1 cellular context compared by ENCODE assay signal in the genomic region with DNA sequence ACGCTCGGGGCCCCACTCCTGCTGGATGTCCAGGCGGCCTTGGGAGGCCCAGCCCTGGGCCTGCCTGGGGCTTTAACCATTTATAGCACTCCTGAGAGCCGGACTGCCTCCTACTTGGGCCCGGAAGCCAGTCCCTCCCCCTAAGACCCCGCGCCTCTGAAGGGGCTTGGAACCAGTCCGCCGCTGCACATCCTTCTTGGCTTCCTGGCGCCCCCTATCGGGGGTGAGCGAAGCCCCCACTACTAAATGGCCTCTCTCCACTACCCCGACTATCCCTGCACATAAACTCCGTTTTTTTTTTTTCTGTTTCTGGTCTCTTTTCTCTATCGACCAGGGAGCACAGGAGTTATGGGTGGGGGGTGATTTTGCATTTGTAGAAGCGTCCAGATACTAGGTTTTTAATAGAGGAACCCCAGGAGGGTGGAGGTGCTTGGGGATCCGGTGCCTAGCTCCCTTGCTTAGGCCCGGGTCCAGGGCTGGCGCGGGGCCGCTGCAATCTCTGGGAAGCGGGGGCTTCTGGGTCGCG.
TF ChIP-seq lines count a peak whose summit lies in the region.

No MANE protein-coding gene starts in this region.

TF ChIP-seq in K562, 482 proteins besides CTCF, POLR2A, EP300 and RAD21:
- TF ChIP-seq CC2D1A (IDR thresholded peaks at IDR 0.05) (0 out of 2 replicates have a peak, but pooled peaks have one; percentile 11), ZNF584 (CRISPR knock-in tag; IDR thresholded peaks at IDR 0.05; ENCODE audit: low read depth) (0 out of 2 replicates have a peak, but pooled peaks have one; percentile 7), MAZ (CRISPR knock-in tag; conservative IDR thresholded peaks at IDR 0.05 in 1 of 2, IDR thresholded peaks at IDR 0.05 in 1 of 2) (peak in 1 of 2 experiments; percentile 84; a peak in 2 of 4 replicates), ZNF668 (CRISPR knock-in tag; IDR thresholded peaks at IDR 0.05) (no peak), ZBTB7A (IDR thresholded peaks at IDR 0.05; ENCODE audit: borderline replicate concordance, control insufficient read depth, low read depth, low read length) (peak; percentile 96; the same call in 1 of the 2 replicates), SMC3 (conservative IDR thresholded peaks at IDR 0.05; ENCODE audit: insufficient read depth, low read depth, low read length) (peak; percentile 20; the same call in 1 of the 2 replicates), SRF (CRISPR knock-in tag; IDR thresholded peaks at IDR 0.05) (peak in 1 of 2 experiments; percentile 44; a peak in 1 of 4 replicates), RBM15 (IDR thresholded peaks at IDR 0.05; ENCODE audit: insufficient read depth, low read length) (no peak), RB1 (IDR thresholded peaks at IDR 0.05; ENCODE audit: low read depth) (0 out of 2 replicates have a peak, but pooled peaks have one; percentile 29), RCOR1 (IDR thresholded peaks at IDR 0.05; ENCODE audit: borderline replicate concordance in 1 of 2, low read depth in 2 of 2, low read length in 2 of 2) (0 out of 4 replicates have a peak, but pooled peaks of 1 of the 2 experiments have one; percentile 41), HDAC2 (IDR thresholded peaks at IDR 0.05) (0 out of 2 replicates have a peak, but pooled peaks have one; percentile 15), ATF1 (CRISPR knock-in tag; IDR thresholded peaks at IDR 0.05) (no peak), ATF1 (tag; IDR thresholded peaks at IDR 0.05) (0 out of 2 replicates have a peak, but pooled peaks have one; percentile 30), ZNF146 (CRISPR knock-in tag; IDR thresholded peaks at IDR 0.05; ENCODE audit: unreplicated experiment) (no peak), BACH1 (tag; IDR thresholded peaks at IDR 0.05) (no peak), GATAD2A (IDR thresholded peaks at IDR 0.05) (peak; percentile 50; the same call in 1 of the 2 replicates), CCNT2 (IDR thresholded peaks at IDR 0.05; ENCODE audit: borderline replicate concordance, extremely low read depth, insufficient read length, low read depth, low read length) (peak; percentile 16), ZSCAN32 (CRISPR knock-in tag; IDR thresholded peaks at IDR 0.05) (peak; percentile 1; the same call in 1 of the 2 replicates), ZNF384 (IDR thresholded peaks at IDR 0.05; ENCODE audit: low read depth, low read length) (peak; percentile 59; the same call in 1 of the 2 replicates), NFRKB (IDR thresholded peaks at IDR 0.05; ENCODE audit: low read depth) (peak; percentile 34; the same call in 1 of the 2 replicates), ZNF175 (CRISPR knock-in tag; IDR thresholded peaks at IDR 0.05; ENCODE audit: low read depth) (no peak)
- TF ChIP-seq, protein P1, sequence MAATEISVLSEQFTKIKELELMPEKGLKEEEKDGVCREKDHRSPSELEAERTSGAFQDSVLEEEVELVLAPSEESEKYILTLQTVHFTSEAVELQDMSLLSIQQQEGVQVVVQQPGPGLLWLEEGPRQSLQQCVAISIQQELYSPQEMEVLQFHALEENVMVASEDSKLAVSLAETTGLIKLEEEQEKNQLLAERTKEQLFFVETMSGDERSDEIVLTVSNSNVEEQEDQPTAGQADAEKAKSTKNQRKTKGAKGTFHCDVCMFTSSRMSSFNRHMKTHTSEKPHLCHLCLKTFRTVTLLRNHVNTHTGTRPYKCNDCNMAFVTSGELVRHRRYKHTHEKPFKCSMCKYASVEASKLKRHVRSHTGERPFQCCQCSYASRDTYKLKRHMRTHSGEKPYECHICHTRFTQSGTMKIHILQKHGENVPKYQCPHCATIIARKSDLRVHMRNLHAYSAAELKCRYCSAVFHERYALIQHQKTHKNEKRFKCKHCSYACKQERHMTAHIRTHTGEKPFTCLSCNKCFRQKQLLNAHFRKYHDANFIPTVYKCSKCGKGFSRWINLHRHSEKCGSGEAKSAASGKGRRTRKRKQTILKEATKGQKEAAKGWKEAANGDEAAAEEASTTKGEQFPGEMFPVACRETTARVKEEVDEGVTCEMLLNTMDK (IDR thresholded peaks at IDR 0.05; ENCODE audit: borderline replicate concordance, insufficient read depth, low read depth, low read length, poor library complexity, severe bottlenecking) = peak; percentile 87
- TF ChIP-seq, protein P2, sequence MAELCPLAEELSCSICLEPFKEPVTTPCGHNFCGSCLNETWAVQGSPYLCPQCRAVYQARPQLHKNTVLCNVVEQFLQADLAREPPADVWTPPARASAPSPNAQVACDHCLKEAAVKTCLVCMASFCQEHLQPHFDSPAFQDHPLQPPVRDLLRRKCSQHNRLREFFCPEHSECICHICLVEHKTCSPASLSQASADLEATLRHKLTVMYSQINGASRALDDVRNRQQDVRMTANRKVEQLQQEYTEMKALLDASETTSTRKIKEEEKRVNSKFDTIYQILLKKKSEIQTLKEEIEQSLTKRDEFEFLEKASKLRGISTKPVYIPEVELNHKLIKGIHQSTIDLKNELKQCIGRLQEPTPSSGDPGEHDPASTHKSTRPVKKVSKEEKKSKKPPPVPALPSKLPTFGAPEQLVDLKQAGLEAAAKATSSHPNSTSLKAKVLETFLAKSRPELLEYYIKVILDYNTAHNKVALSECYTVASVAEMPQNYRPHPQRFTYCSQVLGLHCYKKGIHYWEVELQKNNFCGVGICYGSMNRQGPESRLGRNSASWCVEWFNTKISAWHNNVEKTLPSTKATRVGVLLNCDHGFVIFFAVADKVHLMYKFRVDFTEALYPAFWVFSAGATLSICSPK (IDR thresholded peaks at IDR 0.05; ENCODE audit: borderline replicate concordance) = 0 out of 2 replicates have a peak, but pooled peaks have one; percentile 30
- TF ChIP-seq, protein P3, sequence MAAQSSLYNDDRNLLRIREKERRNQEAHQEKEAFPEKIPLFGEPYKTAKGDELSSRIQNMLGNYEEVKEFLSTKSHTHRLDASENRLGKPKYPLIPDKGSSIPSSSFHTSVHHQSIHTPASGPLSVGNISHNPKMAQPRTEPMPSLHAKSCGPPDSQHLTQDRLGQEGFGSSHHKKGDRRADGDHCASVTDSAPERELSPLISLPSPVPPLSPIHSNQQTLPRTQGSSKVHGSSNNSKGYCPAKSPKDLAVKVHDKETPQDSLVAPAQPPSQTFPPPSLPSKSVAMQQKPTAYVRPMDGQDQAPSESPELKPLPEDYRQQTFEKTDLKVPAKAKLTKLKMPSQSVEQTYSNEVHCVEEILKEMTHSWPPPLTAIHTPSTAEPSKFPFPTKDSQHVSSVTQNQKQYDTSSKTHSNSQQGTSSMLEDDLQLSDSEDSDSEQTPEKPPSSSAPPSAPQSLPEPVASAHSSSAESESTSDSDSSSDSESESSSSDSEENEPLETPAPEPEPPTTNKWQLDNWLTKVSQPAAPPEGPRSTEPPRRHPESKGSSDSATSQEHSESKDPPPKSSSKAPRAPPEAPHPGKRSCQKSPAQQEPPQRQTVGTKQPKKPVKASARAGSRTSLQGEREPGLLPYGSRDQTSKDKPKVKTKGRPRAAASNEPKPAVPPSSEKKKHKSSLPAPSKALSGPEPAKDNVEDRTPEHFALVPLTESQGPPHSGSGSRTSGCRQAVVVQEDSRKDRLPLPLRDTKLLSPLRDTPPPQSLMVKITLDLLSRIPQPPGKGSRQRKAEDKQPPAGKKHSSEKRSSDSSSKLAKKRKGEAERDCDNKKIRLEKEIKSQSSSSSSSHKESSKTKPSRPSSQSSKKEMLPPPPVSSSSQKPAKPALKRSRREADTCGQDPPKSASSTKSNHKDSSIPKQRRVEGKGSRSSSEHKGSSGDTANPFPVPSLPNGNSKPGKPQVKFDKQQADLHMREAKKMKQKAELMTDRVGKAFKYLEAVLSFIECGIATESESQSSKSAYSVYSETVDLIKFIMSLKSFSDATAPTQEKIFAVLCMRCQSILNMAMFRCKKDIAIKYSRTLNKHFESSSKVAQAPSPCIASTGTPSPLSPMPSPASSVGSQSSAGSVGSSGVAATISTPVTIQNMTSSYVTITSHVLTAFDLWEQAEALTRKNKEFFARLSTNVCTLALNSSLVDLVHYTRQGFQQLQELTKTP (IDR thresholded peaks at IDR 0.05; ENCODE audit: low read depth in 1 of 2, partially characterized antibody in 2 of 2) = peak in 1 of 2 experiments; percentile 27
- TF ChIP-seq, protein P4, sequence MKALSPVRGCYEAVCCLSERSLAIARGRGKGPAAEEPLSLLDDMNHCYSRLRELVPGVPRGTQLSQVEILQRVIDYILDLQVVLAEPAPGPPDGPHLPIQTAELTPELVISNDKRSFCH (CRISPR knock-in tag; IDR thresholded peaks at IDR 0.05) = no peak
- TF ChIP-seq, protein P4 (tag; IDR thresholded peaks at IDR 0.05) = 0 out of 2 replicates have a peak, but pooled peaks have one; percentile 16
